In genomic region chr1:219276029-219276738, GRCh38 we compare ENCODE assay signal across 15 cellular contexts.
"Had no signal": no experiment of that assay in that cellular context is flagged by ENCODE, and none has a peak within 500 bp of the region (broad histone marks: within the 10 kb centered on the region; RNA-seq: fewer than 3 reads in every experiment).

No MANE protein-coding gene starts in this region.

- H3K36me3 Mint-ChIP-seq: mesothelial cell of epicardium; natural killer cell treated with Interleukin-12 subunit alpha and Interleukin-12 subunit beta and Interleukin-15 and Interleukin-18, amount 100 ng/mL, for 72 hours had no signal

- H3K9me3 Mint-ChIP-seq: activated naive CD4-positive, alpha-beta T cell treated with anti-CD3 and anti-CD28 coated beads, Interleukin-2, amount 50 U/mL, for 24 hours; mesothelial cell of epicardium; natural killer cell treated with Interleukin-12 subunit alpha and Interleukin-12 subunit beta and Interleukin-15 and Interleukin-18, amount 100 ng/mL, for 72 hours; stimulated activated naive B cell treated with anti-CD40 and anti-IgM and Interleukin-4, amounts not matched to agents 10 μg/mL and 1 μg/mL and 100 μg/mL, for 72 hours had no signal

- H3K4me1 Mint-ChIP-seq: activated naive CD4-positive, alpha-beta T cell treated with anti-CD3 and anti-CD28 coated beads, Interleukin-2, amount 50 U/mL, for 24 hours; stimulated activated naive B cell treated with anti-CD40 and anti-IgM and Interleukin-4, amounts not matched to agents 10 μg/mL and 1 μg/mL and 100 μg/mL, for 72 hours had no signal

- FAIRE-seq: bronchial epithelial cell had no signal

- DNase-seq: activated CD4-positive, alpha-beta T cell treated with anti-CD3 and anti-CD28 coated beads, Interleukin-2, amount 50 U/mL, for 4 hours; activated gamma-delta T cell; effector CD4-positive, alpha-beta T cell; heart right ventricle; left lung; posterior cingulate gyrus; spleen; stimulated activated naive B cell treated with anti-CD40 and anti-IgM and Interleukin-4, amounts not matched to agents 10 μg/mL and 1 μg/mL and 100 μg/mL, for 72 hours; upper lobe of right lung had no signal

- H3K27me3 Mint-ChIP-seq: activated naive CD4-positive, alpha-beta T cell treated with anti-CD3 and anti-CD28 coated beads, Interleukin-2, amount 50 U/mL, for 24 hours; natural killer cell treated with Interleukin-12 subunit alpha and Interleukin-12 subunit beta and Interleukin-15 and Interleukin-18, amount 100 ng/mL, for 72 hours; stimulated activated naive B cell treated with anti-CD40 and anti-IgM and Interleukin-4, amounts not matched to agents 10 μg/mL and 1 μg/mL and 100 μg/mL, for 72 hours had no signal

- H3K4me3 Mint-ChIP-seq: activated naive CD4-positive, alpha-beta T cell treated with anti-CD3 and anti-CD28 coated beads, Interleukin-2, amount 50 U/mL, for 24 hours; mesothelial cell of epicardium; natural killer cell treated with Interleukin-12 subunit alpha and Interleukin-12 subunit beta and Interleukin-15 and Interleukin-18, amount 100 ng/mL, for 72 hours; stimulated activated naive B cell treated with anti-CD40 and anti-IgM and Interleukin-4, amounts not matched to agents 10 μg/mL and 1 μg/mL and 100 μg/mL, for 72 hours had no signal

- H3K27ac Mint-ChIP-seq: activated naive CD4-positive, alpha-beta T cell treated with anti-CD3 and anti-CD28 coated beads, Interleukin-2, amount 50 U/mL, for 24 hours; natural killer cell treated with Interleukin-12 subunit alpha and Interleukin-12 subunit beta and Interleukin-15 and Interleukin-18, amount 100 ng/mL, for 72 hours; stimulated activated naive B cell treated with anti-CD40 and anti-IgM and Interleukin-4, amounts not matched to agents 10 μg/mL and 1 μg/mL and 100 μg/mL, for 72 hours had no signal

- ATAC-seq: esophagus mucosa; gastroesophageal sphincter; heart right ventricle; left lung; natural killer cell treated with Interleukin-12 subunit alpha and Interleukin-12 subunit beta and Interleukin-15 and Interleukin-18, amount 100 ng/mL, for 72 hours; stimulated activated naive B cell treated with anti-CD40 and anti-IgM and Interleukin-4, amounts not matched to agents 10 μg/mL and 1 μg/mL and 100 μg/mL, for 72 hours; upper lobe of right lung had no signal
